In genomic region chr12:133190176-133190575, GRCh38 we compare ENCODE assay signal across 1 cellular context.
TF ChIP-seq lines count a peak whose summit lies in the region.

No MANE protein-coding gene starts in this region.

TF ChIP-seq in A549, 52 proteins besides CTCF, POLR2A, EP300 and RAD21 (continued from another document):
- TF ChIP-seq, protein P1, sequence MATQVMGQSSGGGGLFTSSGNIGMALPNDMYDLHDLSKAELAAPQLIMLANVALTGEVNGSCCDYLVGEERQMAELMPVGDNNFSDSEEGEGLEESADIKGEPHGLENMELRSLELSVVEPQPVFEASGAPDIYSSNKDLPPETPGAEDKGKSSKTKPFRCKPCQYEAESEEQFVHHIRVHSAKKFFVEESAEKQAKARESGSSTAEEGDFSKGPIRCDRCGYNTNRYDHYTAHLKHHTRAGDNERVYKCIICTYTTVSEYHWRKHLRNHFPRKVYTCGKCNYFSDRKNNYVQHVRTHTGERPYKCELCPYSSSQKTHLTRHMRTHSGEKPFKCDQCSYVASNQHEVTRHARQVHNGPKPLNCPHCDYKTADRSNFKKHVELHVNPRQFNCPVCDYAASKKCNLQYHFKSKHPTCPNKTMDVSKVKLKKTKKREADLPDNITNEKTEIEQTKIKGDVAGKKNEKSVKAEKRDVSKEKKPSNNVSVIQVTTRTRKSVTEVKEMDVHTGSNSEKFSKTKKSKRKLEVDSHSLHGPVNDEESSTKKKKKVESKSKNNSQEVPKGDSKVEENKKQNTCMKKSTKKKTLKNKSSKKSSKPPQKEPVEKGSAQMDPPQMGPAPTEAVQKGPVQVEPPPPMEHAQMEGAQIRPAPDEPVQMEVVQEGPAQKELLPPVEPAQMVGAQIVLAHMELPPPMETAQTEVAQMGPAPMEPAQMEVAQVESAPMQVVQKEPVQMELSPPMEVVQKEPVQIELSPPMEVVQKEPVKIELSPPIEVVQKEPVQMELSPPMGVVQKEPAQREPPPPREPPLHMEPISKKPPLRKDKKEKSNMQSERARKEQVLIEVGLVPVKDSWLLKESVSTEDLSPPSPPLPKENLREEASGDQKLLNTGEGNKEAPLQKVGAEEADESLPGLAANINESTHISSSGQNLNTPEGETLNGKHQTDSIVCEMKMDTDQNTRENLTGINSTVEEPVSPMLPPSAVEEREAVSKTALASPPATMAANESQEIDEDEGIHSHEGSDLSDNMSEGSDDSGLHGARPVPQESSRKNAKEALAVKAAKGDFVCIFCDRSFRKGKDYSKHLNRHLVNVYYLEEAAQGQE (IDR thresholded peaks at IDR 0.05), result no peak
- TF ChIP-seq CBX8 (IDR thresholded peaks at IDR 0.05) (no peak), POLR2AphosphoS2 (conservative IDR thresholded peaks at IDR 0.05; ENCODE audit: low read length) (no peak), MAFK (IDR thresholded peaks at IDR 0.05; ENCODE audit: partially characterized antibody) (no peak), CEBPB (IDR thresholded peaks at IDR 0.05) (no peak), KDM5A (IDR thresholded peaks at IDR 0.05) (no peak), MAZ (IDR thresholded peaks at IDR 0.05; ENCODE audit: borderline replicate concordance, low read depth, low read length) (no peak), HOXB5 (CRISPR knock-in tag; IDR thresholded peaks at IDR 0.05) (no peak), FOXS1 (CRISPR knock-in tag; IDR thresholded peaks at IDR 0.05) (no peak), ZC3H11A (IDR thresholded peaks at IDR 0.05) (no peak), TFCP2L1 (CRISPR knock-in tag; IDR thresholded peaks at IDR 0.05) (no peak)
